Comparison of ENCODE assay signal across 8 cellular contexts in genomic region chr11:66081505-66081904, GRCh38. TPM values are rescaled to one million over a fixed set of nuclear protein-coding genes. Genes with fewer than 3 reads are reported as not detected.
DNase-seq lines count a peak whose midpoint lies in the region; ATAC-seq and TF ChIP-seq lines count a peak whose summit lies in the region.

No MANE protein-coding gene starts in this region.

- H3K4me3 Mint-ChIP-seq in CD8-positive, alpha-beta T cell, result peak overlapping the region; percentile 83
- H3K4me3 Mint-ChIP-seq in activated CD4-positive, alpha-beta T cell treated with anti-CD3 and anti-CD28 coated beads, Interleukin-2, amount 10 ng/mL, durations not matched to agents 24 days and 14 days, result peak overlapping the region; percentile 83

- peak overlapping the region; percentile 99 for H3K27ac Mint-ChIP-seq in CD8-positive, alpha-beta T cell
- H3K27ac Mint-ChIP-seq in activated CD4-positive, alpha-beta T cell treated with anti-CD3 and anti-CD28 coated beads, Interleukin-2, amount 10 ng/mL, durations not matched to agents 24 days and 14 days, result peak overlapping the region; percentile 89

- no peaks in the 10 kb centered on the region for H3K36me3 ChIP-seq in CD8-positive, alpha-beta T cell (ENCODE audit: insufficient read depth, low read length)
- H3K36me3 ChIP-seq in neutrophil, result peaks cover 7% of the 10 kb centered on the region

- H3K4me3 ChIP-seq in CD8-positive, alpha-beta T cell (ENCODE audit: low read depth, low read length), result peak overlapping the region; percentile 40
- peak overlapping the region; percentile 30 to 51 for H3K4me3 ChIP-seq in neutrophil (ENCODE audit: low read depth in 1 of 2, low read length in 1 of 2)

- H3K9me3 Mint-ChIP-seq in CD8-positive, alpha-beta T cell, result no peaks in the 10 kb centered on the region
- H3K9me3 Mint-ChIP-seq in activated CD4-positive, alpha-beta T cell treated with anti-CD3 and anti-CD28 coated beads, Interleukin-2, amount 10 ng/mL, durations not matched to agents 24 days and 14 days, result no peaks in the 10 kb centered on the region

- peak; percentile 89 for ATAC-seq in CD8-positive, alpha-beta T cell
- peak; percentile 77 for ATAC-seq in GM21529 (IDR thresholded peaks at IDR 0.05; ENCODE audit: unreplicated experiment)

- H3K27me3 Mint-ChIP-seq in CD8-positive, alpha-beta T cell (ENCODE audit: low read depth), result no peaks in the 10 kb centered on the region
- H3K27me3 Mint-ChIP-seq in activated CD4-positive, alpha-beta T cell treated with anti-CD3 and anti-CD28 coated beads, Interleukin-2, amount 10 ng/mL, durations not matched to agents 24 days and 14 days, result no peaks in the 10 kb centered on the region

- POLR2A ChIA-PET in CD8-positive, alpha-beta T cell (lab: Charles Lee), result interaction anchor here (0.6 to 2.9 kb wide), 18 partner anchors 8 to 429 kb away, joined by 3 to 43 read pairs (median 4); partner anchors contain the start of genes CCDC85B, CFL1, PACS1 and SF3B2

- intact Hi-C loops in CD8-positive, alpha-beta T cell (cut with DNase I, micrococcal nuclease), result loop anchor here (1.0 to 5.0 kb wide), 7 partner anchors 10 to 45 kb away; partner anchors contain the start of genes PACS1 (in 1 of the 2) and SF3B2 (in 1 of the 2)
- intact Hi-C loops in activated CD4-positive, alpha-beta T cell treated with anti-CD3 and anti-CD28 coated beads, Interleukin-2, amount 10 ng/mL, durations not matched to agents 24 days and 14 days (cut with micrococcal nuclease), result loop anchor here (2.0 kb wide), 2 partner anchors 19 to 31 kb away; no protein-coding TSS in a partner anchor

- peaks cover 33% of the 10 kb centered on the region for H3K36me3 Mint-ChIP-seq in CD8-positive, alpha-beta T cell
- H3K36me3 Mint-ChIP-seq in activated CD4-positive, alpha-beta T cell treated with anti-CD3 and anti-CD28 coated beads, Interleukin-2, amount 10 ng/mL, durations not matched to agents 24 days and 14 days (ENCODE audit: low read depth), result peaks cover 25% of the 10 kb centered on the region

- H3K4me1 Mint-ChIP-seq in CD8-positive, alpha-beta T cell (ENCODE audit: low read depth), result peaks cover 92% of the 10 kb centered on the region
- peaks cover 62% of the 10 kb centered on the region for H3K4me1 Mint-ChIP-seq in activated CD4-positive, alpha-beta T cell treated with anti-CD3 and anti-CD28 coated beads, Interleukin-2, amount 10 ng/mL, durations not matched to agents 24 days and 14 days

- CTCF ChIA-PET in CD8-positive, alpha-beta T cell (lab: Charles Lee), result interaction anchor here (0.7 to 4.6 kb wide), 14 partner anchors 10 to 60 kb away, joined by 3 to 38 read pairs (median 4); no protein-coding TSS in a partner anchor

- no peaks in the 10 kb centered on the region for H3K9me3 ChIP-seq in CD8-positive, alpha-beta T cell (ENCODE audit: low read length)
- H3K9me3 ChIP-seq in neutrophil, result no peaks in the 10 kb centered on the region

- H3K27me3 ChIP-seq in CD8-positive, alpha-beta T cell (ENCODE audit: insufficient read depth, low read length), result no peaks in the 10 kb centered on the region
- no peaks in the 10 kb centered on the region for H3K27me3 ChIP-seq in neutrophil

- TF ChIP-seq CTCF in CD8-positive, alpha-beta T cell (IDR thresholded peaks at IDR 0.05), result no peak
- TF ChIP-seq CTCF in neutrophil (IDR thresholded peaks at IDR 0.05), result peak; percentile 13

- peak overlapping the region; percentile 72 for H3K27ac ChIP-seq in CD8-positive, alpha-beta T cell (ENCODE audit: low read depth, low read length)
- peak overlapping the region; percentile 94 for H3K27ac ChIP-seq in neutrophil

- peak; percentile 58 to 90 (median 77) for DNase-seq in CD8-positive, alpha-beta T cell
- DNase-seq in NCI-H2029 treated with DMSO at 0.1 percent for 48 hours (lab: John Stamatoyannopoulos, UW), result peak; percentile 80
- DNase-seq in activated CD4-positive, alpha-beta T cell treated with anti-CD3 and anti-CD28 coated beads, Interleukin-2, amount 10 ng/mL, durations not matched to agents 24 days and 14 days, result peak; percentile 92
- peak; percentile 74 for DNase-seq in effector CD4-positive, alpha-beta T cell
- no peak for DNase-seq in NCI-H2227 treated with DMSO at 0.1 percent for 48 hours (lab: John Stamatoyannopoulos, UW)
- DNase-seq in middle frontal gyrus (ENCODE audit: extremely low spot score, low spot score), result no peak

- peaks cover 90% of the 10 kb centered on the region for H3K4me1 ChIP-seq in CD8-positive, alpha-beta T cell (ENCODE audit: insufficient read depth, low read length)
- H3K4me1 ChIP-seq in neutrophil (ENCODE audit: control insufficient read depth in 1 of 2, insufficient read depth in 1 of 2, low read depth in 1 of 2, low read length in 1 of 2), result peaks cover 52 to 56% of the 10 kb centered on the region in 2 experiments

RNA-seq across cellular contexts. Expression of gene PACS1, which starts 11.4 kb away (rescaled TPM):
- 100 to 1,000 TPM; 161 to 176 TPM for total RNA-seq in CD8-positive, alpha-beta T cell
- 90.9 and 96.7 TPM in 2 replicates for total RNA-seq in activated CD4-positive, alpha-beta T cell treated with anti-CD3 and anti-CD28 coated beads, Interleukin-2, amount 10 ng/mL, durations not matched to agents 24 days and 14 days

RNA-seq across cellular contexts. Expression of gene SF3B2, which starts 29.3 kb away (rescaled TPM):
- 100 to 1,000 TPM; 196 to 217 TPM for total RNA-seq in CD8-positive, alpha-beta T cell
- total RNA-seq in activated CD4-positive, alpha-beta T cell treated with anti-CD3 and anti-CD28 coated beads, Interleukin-2, amount 10 ng/mL, durations not matched to agents 24 days and 14 days, result 283 and 284 TPM in 2 replicates

RNA-seq across cellular contexts. Expression of gene GAL3ST3, which starts 32.5 kb away (rescaled TPM):
- not detected for total RNA-seq in CD8-positive, alpha-beta T cell
- total RNA-seq in activated CD4-positive, alpha-beta T cell treated with anti-CD3 and anti-CD28 coated beads, Interleukin-2, amount 10 ng/mL, durations not matched to agents 24 days and 14 days, result not detected in 2 replicates

RNA-seq across cellular contexts. Expression of gene CATSPER1, which starts 55.2 kb away (rescaled TPM):
- not detected for total RNA-seq in CD8-positive, alpha-beta T cell
- total RNA-seq in activated CD4-positive, alpha-beta T cell treated with anti-CD3 and anti-CD28 coated beads, Interleukin-2, amount 10 ng/mL, durations not matched to agents 24 days and 14 days, result 0.28 and 0.30 TPM in 2 replicates

Comparison
In these comparisons a context has a peak if more than half of its experiments do, and no peak if none do; other contexts are left out.
1. DNase-seq: peak in CD8-positive, alpha-beta T cell (7 of 7), NCI-H2029 treated with DMSO at 0.1 percent for 48 hours (single experiment), activated CD4-positive, alpha-beta T cell treated with anti-CD3 and anti-CD28 coated beads, Interleukin-2, amount 10 ng/mL, durations not matched to agents 24 days and 14 days (single experiment) and effector CD4-positive, alpha-beta T cell (single experiment); none in NCI-H2227 treated with DMSO at 0.1 percent for 48 hours (single experiment) and middle frontal gyrus (single experiment).